Comparison of ENCODE assay signal across 7 cellular contexts in genomic region chr15:57615951-57616496, GRCh38. TPM values are rescaled to one million over a fixed set of nuclear protein-coding genes. Genes with fewer than 3 reads are reported as not detected.
DNase-seq lines count a peak whose midpoint lies in the region; ATAC-seq and TF ChIP-seq lines count a peak whose summit lies in the region.
"Not testable (repeated sequence)": the region's sequence is repeated elsewhere in the genome, so short reads cannot be mapped to it uniquely, and the experiment has no call there.
"Had no signal": no experiment of that assay in that cellular context is flagged by ENCODE, and none has a peak within 500 bp of the region (broad histone marks: within the 10 kb centered on the region; RNA-seq: fewer than 3 reads in every experiment).

No MANE protein-coding gene starts in this region.

- not testable (repeated sequence) for H3K4ac ChIP-seq in H9 (ENCODE audit: low read depth, low read length)

- not testable (repeated sequence) for H2BK12ac ChIP-seq in H9 (ENCODE audit: insufficient read length, low read depth, low read length)

- H2BK20ac ChIP-seq in H9 (ENCODE audit: low read depth, low read length, poor library complexity, severe bottlenecking) = not testable (repeated sequence)

- not testable (repeated sequence) for H3K27me3 Mint-ChIP-seq in H9 (ENCODE audit: low read depth); dendritic cell treated with granulocyte-macrophage colony-stimulating factor and Interleukin-4, amounts not matched to agents 40 ng/mL and 50 ng/mL, for 4 days

- not testable (repeated sequence) for H3K79me2 ChIP-seq in H9 (ENCODE audit: insufficient read depth, low read length)

- not testable (repeated sequence) for H3K4me1 ChIP-seq in H9 (ENCODE audit: insufficient read depth, low read length)
- peaks cover 10 to 89% (median 71%) of the 10 kb centered on the region in 9 donors for H3K4me1 ChIP-seq in heart right ventricle
- H3K4me1 ChIP-seq in right atrium auricular region = peaks cover 0 to 72% of the 10 kb centered on the region in 2 donors
- peaks cover 6 to 47% (median 37%) of the 10 kb centered on the region in 5 donors for H3K4me1 ChIP-seq in subcutaneous abdominal adipose tissue (ENCODE audit: control insufficient read depth in 5 of 5, insufficient read depth in 5 of 5, low read length in 5 of 5)

- H3K27ac Mint-ChIP-seq in H9 = not testable (repeated sequence)
- H3K27ac Mint-ChIP-seq in dendritic cell treated with granulocyte-macrophage colony-stimulating factor and Interleukin-4, amounts not matched to agents 40 ng/mL and 50 ng/mL, for 4 days = peak overlapping the region; percentile 57

- not testable (repeated sequence) for H3K4me3 ChIP-seq in heart right ventricle; right atrium auricular region; subcutaneous abdominal adipose tissue (ENCODE audit: low read depth in 1 of 5, low read length in 5 of 5)

- H3K4me1 Mint-ChIP-seq in H9 = peaks cover 10 to 15% of the 10 kb centered on the region in 2 experiments
- H3K4me1 Mint-ChIP-seq in dendritic cell treated with granulocyte-macrophage colony-stimulating factor and Interleukin-4, amounts not matched to agents 40 ng/mL and 50 ng/mL, for 4 days (ENCODE audit: low read depth) = peaks cover 19% of the 10 kb centered on the region

- not testable (repeated sequence) for H2BK120ac ChIP-seq in H9 (ENCODE audit: low read depth, low read length, poor library complexity, severe bottlenecking)

- H3K36me3 Mint-ChIP-seq in H9 (ENCODE audit: insufficient read depth in 1 of 3, low read depth in 3 of 3) = not testable (repeated sequence)
- peaks cover 50% of the 10 kb centered on the region for H3K36me3 Mint-ChIP-seq in dendritic cell treated with granulocyte-macrophage colony-stimulating factor and Interleukin-4, amounts not matched to agents 40 ng/mL and 50 ng/mL, for 4 days (ENCODE audit: low read depth)

- not testable (repeated sequence) for H3K4me3 Mint-ChIP-seq in H9; dendritic cell treated with granulocyte-macrophage colony-stimulating factor and Interleukin-4, amounts not matched to agents 40 ng/mL and 50 ng/mL, for 4 days

- not testable (repeated sequence) for H2AFZ ChIP-seq in H9 (ENCODE audit: low read length)

- H2AK5ac ChIP-seq in H9 (ENCODE audit: insufficient read length, low read length) = not testable (repeated sequence)

- not testable (repeated sequence) for H3K56ac ChIP-seq in H9 (ENCODE audit: insufficient read length, low read depth, low read length)

- H4K5ac ChIP-seq in H9 (ENCODE audit: insufficient read length, low read depth, low read length) = not testable (repeated sequence)

- H3K27ac ChIP-seq in H9 (ENCODE audit: insufficient read length, low read depth, low read length) = not testable (repeated sequence)
- H3K27ac ChIP-seq in heart right ventricle = peak overlapping the region in 9 of 10 donors; percentile 24 to 93 (median 59)
- peak overlapping the region; percentile 42 to 62 for H3K27ac ChIP-seq in right atrium auricular region
- H3K27ac ChIP-seq in subcutaneous abdominal adipose tissue (ENCODE audit: low read depth, low read length) = peak overlapping the region; percentile 47

- 0 out of 3 replicates have a peak, but pooled peaks have one; percentile 13 for TF ChIP-seq CTCF in H9 (conservative IDR thresholded peaks at IDR 0.05)
- TF ChIP-seq CTCF in heart right ventricle (IDR thresholded peaks at IDR 0.05); right atrium auricular region (IDR thresholded peaks at IDR 0.05): not testable (repeated sequence)

- not testable (repeated sequence) for H3K18ac ChIP-seq in H9 (ENCODE audit: insufficient read length, low read depth, low read length)

- H3K36me3 ChIP-seq in heart right ventricle = peaks cover 0 to 25% (median 0%) of the 10 kb centered on the region in 9 donors
- peaks cover 31% of the 10 kb centered on the region for H3K36me3 ChIP-seq in right atrium auricular region
- peaks cover 6 to 18% (median 9%) of the 10 kb centered on the region in 5 donors for H3K36me3 ChIP-seq in subcutaneous abdominal adipose tissue (ENCODE audit: control insufficient read depth in 5 of 5, insufficient read depth in 5 of 5, low read length in 5 of 5)

- H3K27me3 ChIP-seq in H9 (ENCODE audit: insufficient read depth, low read length); heart right ventricle; right atrium auricular region; subcutaneous abdominal adipose tissue (ENCODE audit: control insufficient read depth in 5 of 5, insufficient read depth in 4 of 5, low read length in 5 of 5): not testable (repeated sequence)

- WGBS in H9 (ENCODE audit: extremely low coverage, insufficient read length, low lambda C conversion rate) = no CpG with 5 or more reads among the region's 8 CpGs
- WGBS in heart right ventricle, 2 donors = 49 to 72% methylated on average over 8 of the region's 8 CpGs

- H4K20me1 ChIP-seq in H9 (ENCODE audit: control insufficient read depth, insufficient read depth, insufficient read length) = not testable (repeated sequence)

- H3K9me3 Mint-ChIP-seq in H9; dendritic cell treated with granulocyte-macrophage colony-stimulating factor and Interleukin-4, amounts not matched to agents 40 ng/mL and 50 ng/mL, for 4 days: not testable (repeated sequence)

- H3K23ac ChIP-seq in H9 (ENCODE audit: insufficient read length, low read depth, low read length) = not testable (repeated sequence)

- H3K23me2 ChIP-seq in H9 (ENCODE audit: insufficient read length, low read depth, low read length, poor library complexity, severe bottlenecking) = not testable (repeated sequence)

- not testable (repeated sequence) for H3K4me2 ChIP-seq in H9 (ENCODE audit: insufficient read depth, insufficient read length, low read length)

- not testable (repeated sequence) for ATAC-seq in heart right ventricle

- intact Hi-C loops in dendritic cell treated with granulocyte-macrophage colony-stimulating factor and Interleukin-4, amounts not matched to agents 40 ng/mL and 50 ng/mL, for 4 days (cut with micrococcal nuclease) = not testable (repeated sequence)
- intact Hi-C loops in heart right ventricle (cut with DNase I) = loop anchor here in 3 of 10 donors (5.0 to 10.0 kb wide), 2 partner anchors 51 to 54 kb away; no protein-coding TSS in a partner anchor

- H4K91ac ChIP-seq in H9 (ENCODE audit: insufficient read length, low read depth, low read length) = not testable (repeated sequence)

- in situ Hi-C loops in G401 (cut with HindIII; ENCODE audit: low sequenced_read_pairs) = not testable (repeated sequence)

- H4K8ac ChIP-seq in H9 (replicated peaks; ENCODE audit: insufficient read length, low read depth, low read length) = not testable (repeated sequence)

- not testable (repeated sequence) for H2BK15ac ChIP-seq in H9 (ENCODE audit: low read depth, low read length)

- not testable (repeated sequence) for H3T11ph ChIP-seq in H9 (ENCODE audit: low read length)

- H2BK5ac ChIP-seq in H9 (ENCODE audit: insufficient read length, low read length) = not testable (repeated sequence)

- not testable (repeated sequence) for H3K9ac ChIP-seq in H9 (ENCODE audit: extremely low read depth, insufficient read length, low read length); subcutaneous abdominal adipose tissue (ENCODE audit: low read length in 5 of 5)

- H3K79me1 ChIP-seq in H9 (ENCODE audit: insufficient read depth, low read depth, low read length, poor library complexity, severe bottlenecking) = not testable (repeated sequence)

- H3K14ac ChIP-seq in H9 (ENCODE audit: insufficient read depth, low read length) = not testable (repeated sequence)

- not testable (repeated sequence) for H3K9me3 ChIP-seq in H9 (ENCODE audit: control insufficient read depth, low read depth, low read length); heart right ventricle; right atrium auricular region; subcutaneous abdominal adipose tissue (ENCODE audit: control insufficient read depth in 5 of 5, low read length in 5 of 5)

- peak; percentile 62 for DNase-seq in G401 (ENCODE audit: low spot score)
- DNase-seq in H9; heart right ventricle; right atrium auricular region (ENCODE audit: low spot score): not testable (repeated sequence)

RNA-seq across cellular contexts. Expression of gene MYZAP, which starts 24.3 kb away (rescaled TPM):
- total RNA-seq in G401 (2014; rRNA removed; shearing (Covaris generic)) = 0.06 and 3.4 TPM in 2 replicates
- total RNA-seq in H9 (2021) (0.63 and 0.72 TPM in 2 replicates), heart right ventricle (1,000 to 10,000 TPM in 4 of 10 donors, 100 to 1,000 TPM in 6; 505 to 1,280 (median 954) TPM), right atrium auricular region (100 to 1,000 TPM; 305 to 491 TPM)
- polyA plus RNA-seq in heart right ventricle = 100 to 1,000 TPM; 197 to 303 TPM
- total RNA-seq: CD8-positive, alpha-beta memory T cell had no signal
- polyA plus RNA-seq: CD8-positive, alpha-beta memory T cell had no signal

Comparison
In these comparisons a context has a peak if more than half of its experiments do, and no peak if none do; other contexts are left out.
1. RNA of gene MYZAP, which starts 24.3 kb away (total RNA-seq): 505 to 1,280 TPM in heart right ventricle and 305 to 491 TPM in right atrium auricular region; 0.06 to 3.4 TPM in G401 and 0.63 to 0.72 TPM in H9; every median in the first group is over 10 times any median in the second.